10 cellular contexts compared by ENCODE assay signal in genomic region chrX:41095962-41096955, GRCh38. TPM values are rescaled to one million over a fixed set of nuclear protein-coding genes. Genes with fewer than 3 reads are reported as not detected.
A peak's percentile ranks its signal among the peaks of the same experiment; 100 is the strongest.
DNase-seq lines count a peak whose midpoint lies in the region; ATAC-seq and TF ChIP-seq lines count a peak whose summit lies in the region.
"Had no signal": no experiment of that assay in that cellular context is flagged by ENCODE, and none has a peak within 500 bp of the region (broad histone marks: within the 10 kb centered on the region; RNA-seq: fewer than 3 reads in every experiment).

No MANE protein-coding gene starts in this region.

- no peak overlapping the region for H3K27ac ChIP-seq in CD8-positive, alpha-beta memory T cell (ENCODE audit: low read depth, low read length)
- H3K27ac ChIP-seq in HUES64 (ENCODE audit: low read depth, low read length) (no peak overlapping the region), coronary artery (no peak overlapping the region)

- H3K4me3 Mint-ChIP-seq in CD8-positive, alpha-beta memory T cell, result peak overlapping the region in 6 of 7 donors; percentile 3 to 56 (median 26)
- no peak overlapping the region for H3K4me3 Mint-ChIP-seq in nephron progenitor cell

- no peak for TF ChIP-seq CTCF in coronary artery (IDR thresholded peaks at IDR 0.05)
- TF ChIP-seq CTCF in nephron progenitor cell (IDR thresholded peaks at IDR 0.05), result no peak

- DNase-seq in CD8-positive, alpha-beta memory T cell, result no peak
- DNase-seq in coronary artery (ENCODE audit: low spot score), result no peak
- no peak for DNase-seq in nephron progenitor cell
- DNase-seq in HPDE6-E6E7 (ENCODE audit: extremely low spot score), result no peak
- no peak for DNase-seq in nucleus accumbens (lab: John Stamatoyannopoulos, UW)
- DNase-seq: DND-41 had no signal

- H3K4me1 ChIP-seq in CD8-positive, alpha-beta memory T cell (ENCODE audit: insufficient read depth, low read length), result peaks cover 52% of the 10 kb centered on the region
- peaks cover 28% of the 10 kb centered on the region for H3K4me1 ChIP-seq in HUES64 (ENCODE audit: insufficient read depth, low read length)

- peaks cover 81 to 91% (median 89%) of the 10 kb centered on the region in 3 donors for H3K4me1 Mint-ChIP-seq in CD8-positive, alpha-beta memory T cell
- H3K4me1 Mint-ChIP-seq in nephron progenitor cell, result peaks cover 19% of the 10 kb centered on the region

- H3K27me3 Mint-ChIP-seq in CD8-positive, alpha-beta memory T cell, result peaks cover 0 to 2% of the 10 kb centered on the region in 2 donors
- H3K27me3 Mint-ChIP-seq in nephron progenitor cell (ENCODE audit: low read depth, poor library complexity), result no peaks in the 10 kb centered on the region

- H3K9ac ChIP-seq in HUES64 (ENCODE audit: low read depth, low read length), result no peak overlapping the region

- peak overlapping the region in 5 of 8 donors; percentile 10 to 44 (median 30) for H3K27ac Mint-ChIP-seq in CD8-positive, alpha-beta memory T cell
- H3K27ac Mint-ChIP-seq in nephron progenitor cell, result peak overlapping the region; percentile 34

- peak overlapping the region; percentile 23 for H3K4me3 ChIP-seq in CD8-positive, alpha-beta memory T cell (ENCODE audit: low read length)
- H3K4me3 ChIP-seq in HUES64 (ENCODE audit: low read length) (peak overlapping the region; percentile 40; the same call in 1 of the 2 replicates), coronary artery (peak overlapping the region; percentile 15)

- peaks cover 0 to 28% (median 2%) of the 10 kb centered on the region in 3 donors for H3K36me3 Mint-ChIP-seq in CD8-positive, alpha-beta memory T cell
- peaks cover 54% of the 10 kb centered on the region for H3K36me3 Mint-ChIP-seq in nephron progenitor cell (ENCODE audit: low read depth)

- CTCF ChIA-PET in CD8-positive, alpha-beta memory T cell (lab: Charles Lee), result no interaction called here

- H3K9me3 Mint-ChIP-seq in CD8-positive, alpha-beta memory T cell, result no peaks in the 10 kb centered on the region
- peaks cover 44% of the 10 kb centered on the region for H3K9me3 Mint-ChIP-seq in nephron progenitor cell
- H3K9me3 Mint-ChIP-seq: activated T-helper 2 cell treated with anti-CD3 and anti-CD28 coated beads, Interferon-gamma antibody, Interleukin-2, Interleukin-4, amounts not matched to agents 10 μg/mL and 5 μg/mL and 100 μg/mL, durations not matched to agents 14 hours and 24 hours and 36 hours had no signal

- WGBS in HUES64, result 70% methylated on average over 9 of the region's 9 CpGs

- ATAC-seq in GM18519 (IDR thresholded peaks at IDR 0.05; ENCODE audit: low FRiP score, unreplicated experiment) (no peak), HG03354 (IDR thresholded peaks at IDR 0.05; ENCODE audit: poor library complexity, severe bottlenecking, unreplicated experiment) (no peak)

- H3K27me3 ChIP-seq in CD8-positive, alpha-beta memory T cell (ENCODE audit: insufficient read depth, low read length, poor library complexity, severe bottlenecking), result no peaks in the 10 kb centered on the region
- H3K27me3 ChIP-seq in HUES64 (ENCODE audit: insufficient read depth, low read length), result no peaks in the 10 kb centered on the region

- POLR2A ChIA-PET in CD8-positive, alpha-beta memory T cell (lab: Charles Lee), result interaction anchor here (1.0 kb wide), 1 partner anchor 11 kb away, joined by 4 read pairs; the partner anchor contains the start of gene USP9X

- no peaks in the 10 kb centered on the region for H3K36me3 ChIP-seq in CD8-positive, alpha-beta memory T cell (ENCODE audit: insufficient read depth, low read length)
- H3K36me3 ChIP-seq in HUES64 (ENCODE audit: insufficient read depth, low read length), result peaks cover 14% of the 10 kb centered on the region; the same call in 1 of the 2 replicates

- H3K9me3 ChIP-seq in CD8-positive, alpha-beta memory T cell (ENCODE audit: low read length), result no peaks in the 10 kb centered on the region
- no peaks in the 10 kb centered on the region for H3K9me3 ChIP-seq in HUES64 (ENCODE audit: insufficient read depth, low read depth, low read length)

RNA-seq across cellular contexts. Expression of gene USP9X, which starts 11.0 kb away (rescaled TPM):
- total RNA-seq in CD8-positive, alpha-beta memory T cell, result 10 to 100 TPM; 53.7 to 54.5 TPM
- polyA plus RNA-seq in CD8-positive, alpha-beta memory T cell, result 27.1 TPM
- polyA plus RNA-seq in HUES64 (2013, experiment 1 of 2), result 61.6 TPM
- polyA plus RNA-seq in HUES64 (2013, experiment 2 of 2), result 71.3 TPM
